ENCODE assay signal across 23 cellular contexts in the genomic region with DNA sequence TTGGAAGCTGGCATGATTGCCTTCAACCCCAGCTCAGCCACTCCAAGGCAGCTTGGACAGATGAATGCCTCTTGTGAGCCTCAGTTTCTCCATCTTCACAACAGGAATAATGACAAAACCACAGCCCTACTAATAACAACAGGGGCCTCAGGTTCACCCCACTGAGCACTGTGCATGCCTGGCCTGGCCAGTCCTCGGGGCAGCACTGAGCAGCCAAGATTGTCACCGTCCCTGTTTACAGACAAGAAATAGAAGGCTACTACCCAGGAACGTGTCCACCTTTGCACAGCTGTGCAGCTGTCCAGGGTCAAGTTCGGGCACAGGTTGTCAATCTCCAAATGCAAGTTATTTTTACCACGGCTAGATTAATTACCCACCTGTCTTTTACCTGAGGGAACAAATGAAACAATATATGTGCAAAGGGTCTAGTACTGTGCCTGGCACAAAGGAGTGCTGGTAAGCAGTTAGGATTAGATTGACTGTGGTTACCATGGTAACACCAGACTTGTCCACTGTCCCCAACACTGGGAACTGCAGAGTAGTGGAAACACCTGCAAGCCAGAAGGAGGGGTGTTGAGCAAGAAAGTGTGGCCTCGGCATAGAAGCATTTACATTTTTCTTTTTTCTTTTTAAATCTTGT.
DNase-seq lines count a peak whose midpoint lies in the region; ATAC-seq and TF ChIP-seq lines count a peak whose summit lies in the region.
"Had no signal": no experiment of that assay in that cellular context is flagged by ENCODE, and none has a peak within 500 bp of the region (broad histone marks: within the 10 kb centered on the region; RNA-seq: fewer than 3 reads in every experiment).

No MANE protein-coding gene starts in this region.

- CTCF ChIA-PET in OCI-LY7 (lab: Charles Lee; ENCODE audit: unreplicated experiment): interaction anchor here (0.6 kb wide), 3 partner anchors 15 to 354 kb away, joined by 5 to 7 read pairs (median 6); no protein-coding TSS in a partner anchor

- H3K27me3 Mint-ChIP-seq in endothelial cell (ENCODE audit: unreplicated experiment): no peaks in the 10 kb centered on the region
- H3K27me3 Mint-ChIP-seq: progenitor cell of endocrine pancreas had no signal

- POLR2A ChIA-PET in OCI-LY7 (lab: Charles Lee): interaction anchor here (0.6 to 1.6 kb wide), 3 partner anchors 8 to 36 kb away, joined by 3 to 4 read pairs (median 4); no protein-coding TSS in a partner anchor

- DNase-seq in NCI-H748 (lab: John Stamatoyannopoulos, UW; ENCODE audit: unreplicated experiment) (peak; percentile 6), NCI-H748 treated with DMSO at 0.1 percent for 48 hours (lab: John Stamatoyannopoulos, UW) (no peak), OCI-LY7 (ENCODE audit: low spot score) (peak; percentile 61), left lung (no peak), endothelial cell (ENCODE audit: low spot score) (no peak), substantia nigra (lab: John Stamatoyannopoulos, UW) (no peak), NCI-H524 treated with DMSO at 0.1 percent for 48 hours (lab: John Stamatoyannopoulos, UW) (no peak)
- DNase-seq: activated CD4-positive, alpha-beta T cell treated with anti-CD3 and anti-CD28 coated beads for 1 hour; activated naive CD4-positive, alpha-beta T cell treated with Interleukin-2 at 50 U/mL for 16 hours; activated T-cell treated with anti-CD3 and anti-CD28 coated beads, Interleukin-2, amount 50 U/mL, for 4 hours; DMS153; GDM1; HCEC 1CT; head of caudate nucleus; NCI-H146; NCI-H82; OCI-M1; SHP77 treated with DMSO at 0.1 percent for 48 hours; SW 1271 had no signal

- no peaks in the 10 kb centered on the region for H3K36me3 Mint-ChIP-seq in endothelial cell (ENCODE audit: low read depth, unreplicated experiment)

- H4K20me1 ChIP-seq in OCI-LY7 (ENCODE audit: insufficient read depth, low read length): no peaks in the 10 kb centered on the region

- peak; percentile 42 for ATAC-seq in left lung
- ATAC-seq in GM21423 (IDR thresholded peaks at IDR 0.05; ENCODE audit: unreplicated experiment): no peak
- ATAC-seq: activated T-cell treated with anti-CD3 and anti-CD28 coated beads, Interleukin-2, amount 50 U/mL, for 4 hours had no signal

- H2AFZ ChIP-seq in OCI-LY7 (ENCODE audit: low read length): peak overlapping the region; percentile 70; the same call in 1 of the 2 replicates

- peaks cover 17% of the 10 kb centered on the region for H3K4me1 ChIP-seq in OCI-LY7 (ENCODE audit: insufficient read depth, low read length, poor library complexity, severe bottlenecking)
- H3K4me1 ChIP-seq in left lung: peaks cover 0 to 7% of the 10 kb centered on the region in 2 donors

- H3K9me3 ChIP-seq in OCI-LY7 (ENCODE audit: low read length): no peaks in the 10 kb centered on the region
- no peaks in the 10 kb centered on the region for H3K9me3 ChIP-seq in left lung

- no peaks in the 10 kb centered on the region for H3K9me3 Mint-ChIP-seq in endothelial cell (ENCODE audit: unreplicated experiment)
- H3K9me3 Mint-ChIP-seq: activated T-cell treated with anti-CD3 and anti-CD28 coated beads, Interleukin-2, amount 50 U/mL, for 4 hours had no signal

- peaks cover 5% of the 10 kb centered on the region for H3K4me1 Mint-ChIP-seq in endothelial cell (ENCODE audit: unreplicated experiment)

- H3K27ac Mint-ChIP-seq in endothelial cell (ENCODE audit: unreplicated experiment): no peak overlapping the region
- H3K27ac Mint-ChIP-seq: nephron, progenitor cell of endocrine pancreas had no signal

- TF ChIP-seq CTCF in OCI-LY7 (conservative IDR thresholded peaks at IDR 0.05; ENCODE audit: low read length) (no peak), left lung (IDR thresholded peaks at IDR 0.05) (no peak), endothelial cell (IDR thresholded peaks at IDR 0.05; ENCODE audit: unreplicated experiment) (no peak)

- H3K79me2 ChIP-seq in OCI-LY7 (ENCODE audit: insufficient read depth, low read depth, low read length): no peaks in the 10 kb centered on the region

- H3K4me3 Mint-ChIP-seq in endothelial cell (ENCODE audit: unreplicated experiment): no peak overlapping the region
- H3K4me3 Mint-ChIP-seq: activated T-cell treated with anti-CD3 and anti-CD28 coated beads, Interleukin-2, amount 50 U/mL, for 4 hours; nephron had no signal

- H3K9me2 ChIP-seq in OCI-LY7 (ENCODE audit: insufficient read depth, low read length): no peaks in the 10 kb centered on the region

- no peaks in the 10 kb centered on the region for H3K27me3 ChIP-seq in left lung
- H3K27me3 ChIP-seq: cardiac muscle cell had no signal

- no peak overlapping the region for H3K4me3 ChIP-seq in OCI-LY7 (ENCODE audit: low read depth, low read length, poor library complexity, severe bottlenecking)
- H3K4me3 ChIP-seq in left lung: no peak overlapping the region
- H3K4me3 ChIP-seq: cardiac muscle cell had no signal

- peak overlapping the region; percentile 2 for H3K27ac ChIP-seq in OCI-LY7 (ENCODE audit: low read depth, low read length, poor library complexity, severe bottlenecking)
- H3K27ac ChIP-seq in left lung: no peak overlapping the region
- H3K27ac ChIP-seq in substantia nigra (ENCODE audit: low read depth, low read length, poor library complexity, severe bottlenecking): no peak overlapping the region
- H3K27ac ChIP-seq: cardiac muscle cell had no signal

- intact Hi-C loops in OCI-LY7 (cut with micrococcal nuclease; ENCODE audit: unreplicated experiment): no loop called here
- intact Hi-C loops in left lung (cut with DNase I): no loop called here

- BruUV-seq in OCI-LY7 (replicated peaks; lab: Mats Ljungman, UMichigan): no TSS peak

- H3K36me3 ChIP-seq in OCI-LY7 (ENCODE audit: insufficient read depth, low read length) (no peaks in the 10 kb centered on the region), left lung (no peaks in the 10 kb centered on the region)
- H3K36me3 ChIP-seq: cardiac muscle cell had no signal

- peak overlapping the region; percentile 48 for H3K4me2 ChIP-seq in OCI-LY7 (ENCODE audit: low read length)

Comparison
In these comparisons a context has a peak if more than half of its experiments do, and no peak if none do; other contexts are left out.
1. DNase-seq: peak in NCI-H748 (single experiment) and OCI-LY7 (single experiment); none in NCI-H748 treated with DMSO at 0.1 percent for 48 hours (single experiment), left lung (0 of 2), endothelial cell (single experiment), substantia nigra (0 of 49) and NCI-H524 treated with DMSO at 0.1 percent for 48 hours (single experiment).